ENCODE assay signal across 15 cellular contexts in genomic region chr18:41936471-41937134, GRCh38. TPM values are rescaled to one million over a fixed set of nuclear protein-coding genes. Genes with fewer than 3 reads are reported as not detected.
A peak's percentile ranks its signal among the peaks of the same experiment; 100 is the strongest.
DNase-seq lines count a peak whose midpoint lies in the region; ATAC-seq, FAIRE-seq and TF ChIP-seq lines count a peak whose summit lies in the region.
"Had no signal": no experiment of that assay in that cellular context is flagged by ENCODE, and none has a peak within 500 bp of the region (broad histone marks: within the 10 kb centered on the region; RNA-seq: fewer than 3 reads in every experiment).

No MANE protein-coding gene starts in this region.

- DNase-seq in GM12891 (ENCODE audit: insufficient read length, low spot score) (no peak), PC-9 (no peak), naive B cell (no peak), GDM1 (lab: John Stamatoyannopoulos, UW) (no peak), occipital lobe (lab: John Stamatoyannopoulos, UW) (no peak), hippocampal formation (lab: John Stamatoyannopoulos, UW) (no peak), cerebellum (ENCODE audit: low spot score) (no peak)
- DNase-seq: activated CD4-positive, alpha-beta T cell treated with anti-CD3 and anti-CD28 coated beads, Interleukin-2, amount 10 ng/mL, durations not matched to agents 24 days and 14 days; activated naive CD8-positive, alpha-beta T cell treated with anti-CD3 and anti-CD28 coated beads, Interleukin-2, amount 10 ng/mL, durations not matched to agents 7 days and 5 days; ovary; Right ventricle myocardium superior; stimulated activated CD4-positive, alpha-beta T cell treated with anti-CD3 and anti-CD28 coated beads, Interleukin-4, amount 100 ng/mL, for 1 hour; transverse colon had no signal

- no peak overlapping the region for H3K4me2 ChIP-seq in PC-9
- H3K4me2 ChIP-seq: KMS-11 had no signal

- POLR2A ChIA-PET in PC-9 (lab: Charles Lee; ENCODE audit: unreplicated experiment): no interaction called here

- no peaks in the 10 kb centered on the region for H3K79me2 ChIP-seq in PC-9 (ENCODE audit: low read depth)

- H3K4me1 Mint-ChIP-seq in naive B cell: peaks cover 0 to 3% (median 0%) of the 10 kb centered on the region in 3 donors
- H3K4me1 Mint-ChIP-seq: activated naive CD8-positive, alpha-beta T cell treated with anti-CD3 and anti-CD28 coated beads, Interleukin-2, amount 10 ng/mL, durations not matched to agents 7 days and 5 days had no signal

- H3K9me3 ChIP-seq in PC-9 (ENCODE audit: insufficient read depth, low read depth): no peaks in the 10 kb centered on the region
- H3K9me3 ChIP-seq: ovary, transverse colon had no signal

- 0 out of 2 replicates have a peak overlapping the region, but pooled peaks have one; percentile 48 for H2AFZ ChIP-seq in PC-9

- no peaks in the 10 kb centered on the region for H4K20me1 ChIP-seq in PC-9 (ENCODE audit: insufficient read depth)

- H3K27me3 Mint-ChIP-seq in naive B cell: peaks cover 18 to 45% (median 35%) of the 10 kb centered on the region in 3 donors

- CTCF ChIA-PET in PC-9 (lab: Charles Lee): no interaction called here

- peaks cover 0 to 20% (median 9%) of the 10 kb centered on the region in 7 donors for H3K9me3 Mint-ChIP-seq in naive B cell
- H3K9me3 Mint-ChIP-seq: activated CD4-positive, alpha-beta T cell treated with anti-CD3 and anti-CD28 coated beads, Interleukin-2, amount 10 ng/mL, durations not matched to agents 24 days and 14 days; activated naive CD8-positive, alpha-beta T cell treated with anti-CD3 and anti-CD28 coated beads, Interleukin-2, amount 10 ng/mL, durations not matched to agents 7 days and 5 days had no signal

- H3K4me3 ChIP-seq in PC-9: no peak overlapping the region
- H3K4me3 ChIP-seq: ovary, transverse colon had no signal

- H3K36me3 Mint-ChIP-seq in naive B cell: peaks cover 0 to 11% of the 10 kb centered on the region in 2 donors
- H3K36me3 Mint-ChIP-seq: activated naive CD8-positive, alpha-beta T cell treated with anti-CD3 and anti-CD28 coated beads, Interleukin-2, amount 10 ng/mL, durations not matched to agents 7 days and 5 days had no signal

- TF ChIP-seq CTCF in PC-9 (conservative IDR thresholded peaks at IDR 0.05): no peak

- H3K4me3 Mint-ChIP-seq in naive B cell: no peak overlapping the region
- H3K4me3 Mint-ChIP-seq: activated CD4-positive, alpha-beta T cell treated with anti-CD3 and anti-CD28 coated beads, Interleukin-2, amount 10 ng/mL, durations not matched to agents 24 days and 14 days; activated naive CD8-positive, alpha-beta T cell treated with anti-CD3 and anti-CD28 coated beads, Interleukin-2, amount 10 ng/mL, durations not matched to agents 7 days and 5 days had no signal

- no peaks in the 10 kb centered on the region for H3K27me3 ChIP-seq in PC-9 (ENCODE audit: insufficient read depth, low read depth)
- H3K27me3 ChIP-seq: ovary, transverse colon had no signal

- no peak for TF ChIP-seq POLR2A in GM12891 (IDR thresholded peaks at IDR 0.05; ENCODE audit: low read depth, low read length)

- no peak overlapping the region for H3K27ac ChIP-seq in PC-9
- H3K27ac ChIP-seq: KMS-11, ovary, transverse colon had no signal

- H3K36me3 ChIP-seq in PC-9 (ENCODE audit: low read depth): no peaks in the 10 kb centered on the region
- H3K36me3 ChIP-seq: ovary, transverse colon had no signal

- intact Hi-C loops in PC-9 (cut with micrococcal nuclease; ENCODE audit: unreplicated experiment): no loop called here

- H3K9me2 ChIP-seq in PC-9 (ENCODE audit: insufficient read depth): no peaks in the 10 kb centered on the region; the same call in 1 of the 2 replicates

- BruUV-seq in PC-9 (replicated peaks; lab: Mats Ljungman, UMichigan): no TSS peak

- H3K27ac Mint-ChIP-seq in naive B cell: peak overlapping the region in 2 of 6 donors; percentile 53 to 64
- H3K27ac Mint-ChIP-seq: activated CD4-positive, alpha-beta T cell treated with anti-CD3 and anti-CD28 coated beads, Interleukin-2, amount 10 ng/mL, durations not matched to agents 24 days and 14 days; activated naive CD8-positive, alpha-beta T cell treated with anti-CD3 and anti-CD28 coated beads, Interleukin-2, amount 10 ng/mL, durations not matched to agents 7 days and 5 days had no signal

- peaks cover 23% of the 10 kb centered on the region for H3K4me1 ChIP-seq in PC-9 (replicated peaks; ENCODE audit: insufficient read depth)
- H3K4me1 ChIP-seq: transverse colon had no signal

- no peak for FAIRE-seq in GM12891 (lab: Jason Lieb, UNC)

- H3F3A ChIP-seq in PC-9 (ENCODE audit: insufficient read depth, low read depth): peaks cover 14% of the 10 kb centered on the region; the same call in 1 of the 2 replicates

- ATAC-seq in GM21515 (IDR thresholded peaks at IDR 0.05; ENCODE audit: unreplicated experiment) (peak; percentile 72), naive B cell (ENCODE audit: low read depth in 2 of 2) (peak; percentile 30 to 49)

TF ChIP-seq in GM12891, 5 proteins besides CTCF, POLR2A, EP300 and RAD21:
- TF ChIP-seq POLR2AphosphoS5 (IDR thresholded peaks at IDR 0.05; ENCODE audit: low read depth, low read length) (no peak), POU2F2 (IDR thresholded peaks at IDR 0.05; ENCODE audit: low read depth, low read length) (no peak), SPI1 (IDR thresholded peaks at IDR 0.05; ENCODE audit: low read depth, low read length) (peak; percentile 34; the same call in 1 of the 2 replicates)
TF ChIP-seq in GM12891: peak in this region for 1.

RNA-seq across cellular contexts. Expression of gene PIK3C3, which starts 18.4 kb away (rescaled TPM):
- 22.7 TPM for polyA plus RNA-seq in GM12891 (2012; ENCODE audit: low read depth, missing spikeins)
- total RNA-seq in PC-9 (2021): 19.9 and 31.4 TPM in 2 replicates
- 10 to 100 TPM; 22.5 to 39.0 (median 34.2) TPM for polyA plus RNA-seq in naive B cell (ENCODE audit: low read depth in 6 of 6)
- total RNA-seq in occipital lobe: 108 TPM
- total RNA-seq in cerebellum: 76.7 TPM
